In genomic region chr18:48408111-48408726, GRCh38 we compare ENCODE assay signal across 9 cellular contexts. TPM values are rescaled to one million over a fixed set of nuclear protein-coding genes. Genes with fewer than 3 reads are reported as not detected.
DNase-seq lines count a peak whose midpoint lies in the region; ATAC-seq, FAIRE-seq and TF ChIP-seq lines count a peak whose summit lies in the region.
"Had no signal": no experiment of that assay in that cellular context is flagged by ENCODE, and none has a peak within 500 bp of the region (broad histone marks: within the 10 kb centered on the region; RNA-seq: fewer than 3 reads in every experiment).

No MANE protein-coding gene starts in this region.

- no peak overlapping the region for H2BK5ac ChIP-seq in mesendoderm (ENCODE audit: low read length)

- no peak overlapping the region for H3K23ac ChIP-seq in mesendoderm (ENCODE audit: low read length)

- H3K4me3 Mint-ChIP-seq in activated T-cell treated with anti-CD3 and anti-CD28 coated beads, Interleukin-2, amount 50 U/mL, for 4 hours, result peak overlapping the region; percentile 75

- peak; percentile 66 for FAIRE-seq in bronchial epithelial cell (lab: Jason Lieb, UNC)

- no peak overlapping the region for H3K27ac ChIP-seq in mesendoderm (ENCODE audit: low read depth, low read length)
- H3K27ac ChIP-seq in upper lobe of left lung, result peak overlapping the region in 2 of 4 donors; percentile 1 to 80

- H3K36me3 ChIP-seq in bronchial epithelial cell (ENCODE audit: control insufficient read depth, insufficient read depth, low read length) (no peaks in the 10 kb centered on the region), mesendoderm (ENCODE audit: control insufficient read depth, insufficient read depth, low read length) (no peaks in the 10 kb centered on the region), upper lobe of left lung (no peaks in the 10 kb centered on the region)

- no peak for DNase-seq in activated T-cell treated with anti-CD3 and anti-CD28 coated beads, Interleukin-2, amount 50 U/mL, for 4 hours
- no peak for DNase-seq in activated T-cell treated with anti-CD3 and anti-CD28 coated beads, Interleukin-2, amount 50 U/mL, for 1 hour
- no peak for DNase-seq in bronchial epithelial cell (ENCODE audit: low read depth)
- peak; percentile 26 for DNase-seq in mesendoderm
- peak in 1 of 2 donors; percentile 88 for DNase-seq in upper lobe of left lung
- DNase-seq in GM10266 (ENCODE audit: extremely low spot score), result no peak
- no peak for DNase-seq in T-helper 9 cell
- no peak for DNase-seq in activated gamma-delta T cell (lab: John Stamatoyannopoulos, UW)
- DNase-seq: DND-41 had no signal

- no peak overlapping the region for H2AK5ac ChIP-seq in mesendoderm (ENCODE audit: low read length)

- no peak for ATAC-seq in activated T-cell treated with anti-CD3 and anti-CD28 coated beads, Interleukin-2, amount 50 U/mL, for 4 hours
- no peak for ATAC-seq in upper lobe of left lung (ENCODE audit: low FRiP score in 2 of 2)

- peak overlapping the region; percentile 2 for H3K9ac ChIP-seq in mesendoderm (ENCODE audit: low read length)

- H3K27me3 Mint-ChIP-seq in activated T-cell treated with anti-CD3 and anti-CD28 coated beads, Interleukin-2, amount 50 U/mL, for 4 hours (ENCODE audit: low read depth), result peaks cover 66% of the 10 kb centered on the region

- H3K79me1 ChIP-seq in mesendoderm (ENCODE audit: low read length), result no peaks in the 10 kb centered on the region

- H3K27me3 ChIP-seq in bronchial epithelial cell (ENCODE audit: control insufficient read depth, insufficient read depth, low read length), result peaks cover 8% of the 10 kb centered on the region
- peaks cover 29% of the 10 kb centered on the region for H3K27me3 ChIP-seq in mesendoderm (ENCODE audit: insufficient read depth, low read length, poor library complexity)
- peaks cover 0 to 10% (median 3%) of the 10 kb centered on the region in 4 donors for H3K27me3 ChIP-seq in upper lobe of left lung

- H3K4me1 ChIP-seq in mesendoderm (ENCODE audit: control insufficient read depth, low read depth, low read length) (peaks cover 3% of the 10 kb centered on the region), upper lobe of left lung (peaks cover 12 to 28% (median 20%) of the 10 kb centered on the region in 4 donors)

- no peak for TF ChIP-seq POLR2A in upper lobe of left lung (IDR thresholded peaks at IDR 0.05)

- H3K9me3 ChIP-seq in upper lobe of left lung, result no peaks in the 10 kb centered on the region

- H3K79me2 ChIP-seq in mesendoderm (ENCODE audit: control insufficient read depth, insufficient read depth, low read length), result no peaks in the 10 kb centered on the region

- H3K4me3 ChIP-seq in bronchial epithelial cell (ENCODE audit: low read depth, low read length) (peak overlapping the region; percentile 59), mesendoderm (ENCODE audit: low read length) (no peak overlapping the region), upper lobe of left lung (peak overlapping the region; percentile 31 to 88 (median 82))

- peaks cover 10% of the 10 kb centered on the region for H3K4me1 Mint-ChIP-seq in activated T-cell treated with anti-CD3 and anti-CD28 coated beads, Interleukin-2, amount 50 U/mL, for 4 hours (ENCODE audit: low read depth)

- H3K56ac ChIP-seq in mesendoderm (ENCODE audit: low read length), result peak overlapping the region; percentile 67

- no peaks in the 10 kb centered on the region for H3K36me3 Mint-ChIP-seq in activated T-cell treated with anti-CD3 and anti-CD28 coated beads, Interleukin-2, amount 50 U/mL, for 4 hours (ENCODE audit: insufficient read depth)

- WGBS in mesendoderm (ENCODE audit: extremely low coverage, insufficient coverage, low lambda C conversion rate), result no CpG with 5 or more reads among the region's 42 CpGs
- 7 to 12% methylated on average over 19 to 36 of the region's 42 CpGs for WGBS in upper lobe of left lung, 2 donors

- H3K4ac ChIP-seq in mesendoderm (ENCODE audit: low read depth, low read length), result no peak overlapping the region

- peaks cover under 1% of the 10 kb centered on the region for H3K9me3 Mint-ChIP-seq in activated T-cell treated with anti-CD3 and anti-CD28 coated beads, Interleukin-2, amount 50 U/mL, for 4 hours

- no peak for TF ChIP-seq EP300 in upper lobe of left lung (IDR thresholded peaks at IDR 0.05)

- H4K8ac ChIP-seq in mesendoderm (ENCODE audit: low read depth, low read length), result no peak overlapping the region

- H2BK15ac ChIP-seq in mesendoderm (replicated peaks; ENCODE audit: low read depth), result no peak overlapping the region

- H3K4me2 ChIP-seq in mesendoderm (ENCODE audit: low read length), result peak overlapping the region; percentile 62

- no peak overlapping the region for H4K5ac ChIP-seq in mesendoderm (ENCODE audit: low read length)

- TF ChIP-seq CTCF in bronchial epithelial cell (IDR thresholded peaks at IDR 0.05; ENCODE audit: insufficient read depth, low read length, severe bottlenecking) (no peak), upper lobe of left lung (IDR thresholded peaks at IDR 0.05) (no peak), GM10266 (IDR thresholded peaks at IDR 0.05; ENCODE audit: control insufficient read depth, insufficient read depth, low read depth, missing control alignments) (no peak)

- H2BK120ac ChIP-seq in mesendoderm (ENCODE audit: low read depth, low read length), result no peak overlapping the region

- H3K18ac ChIP-seq in mesendoderm (ENCODE audit: low read length), result no peak overlapping the region

RNA-seq across cellular contexts. Expression of gene ZBTB7C, which starts 1.0 kb away (rescaled TPM):
- total RNA-seq in activated T-cell treated with anti-CD3 and anti-CD28 coated beads, Interleukin-2, amount 50 U/mL, for 4 hours, result under 1 TPM in 2 of 3 donors, not detected in 1; 0.05 to 0.29 TPM
- total RNA-seq in bronchial epithelial cell (under 0.01 and 1.2 TPM in 2 replicates), upper lobe of left lung (10 to 100 TPM in 5 of 6 donors, 1 to 10 TPM in 1; 6.1 to 18.1 (median 12.2) TPM)
- 0.22 TPM for polyA plus RNA-seq in mesendoderm (2013, experiment 1 of 2)
- 0.14 TPM for polyA plus RNA-seq in mesendoderm (2013, experiment 2 of 2)
